8 cellular contexts compared by ENCODE assay signal in the genomic region with DNA sequence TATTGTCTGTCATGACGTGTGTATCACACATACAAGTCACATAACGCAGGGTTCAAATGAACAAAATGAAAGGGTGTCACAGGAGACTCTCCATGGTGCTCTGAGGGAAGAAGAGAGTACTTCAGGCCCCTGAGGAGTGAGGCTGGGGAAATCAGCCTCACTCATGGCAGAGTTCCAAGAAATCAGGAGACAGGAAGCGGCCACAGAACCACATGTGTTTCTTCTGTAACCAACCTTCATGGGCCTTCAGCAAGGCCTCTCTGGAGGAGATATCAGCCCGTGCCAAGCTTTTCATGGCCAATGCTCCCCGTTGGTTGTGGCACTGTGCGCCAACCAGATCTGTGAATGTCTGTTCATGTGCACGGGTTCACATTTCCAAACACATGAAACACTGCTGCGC.
DNase-seq lines count a peak whose midpoint lies in the region; FAIRE-seq and TF ChIP-seq lines count a peak whose summit lies in the region.

No MANE protein-coding gene starts in this region.

- no peaks in the 10 kb centered on the region for H4K20me1 ChIP-seq in BLaER1 treated with 17β-estradiol and CSF1 and Interleukin-3, amounts not matched to agents 10 nM and 100 nM
- H4K20me1 ChIP-seq in osteoblast (ENCODE audit: insufficient read depth, low read length): no peaks in the 10 kb centered on the region

- peaks cover 30% of the 10 kb centered on the region for H3K36me3 Mint-ChIP-seq in T-helper 2 cell treated with Interferon-gamma antibody and Interleukin-4, amounts not matched to agents 5 μg/mL and 100 μg/mL, for 36 hours (ENCODE audit: low read depth)

- peak overlapping the region; percentile 58 for H3K27ac Mint-ChIP-seq in T-helper 2 cell treated with Interferon-gamma antibody and Interleukin-4, amounts not matched to agents 5 μg/mL and 100 μg/mL, for 36 hours

- H3K4me1 Mint-ChIP-seq in T-helper 2 cell treated with Interferon-gamma antibody and Interleukin-4, amounts not matched to agents 5 μg/mL and 100 μg/mL, for 36 hours (ENCODE audit: low read depth): peaks cover 16% of the 10 kb centered on the region

- peaks cover 29% of the 10 kb centered on the region for H3K9me3 Mint-ChIP-seq in T-helper 2 cell treated with Interferon-gamma antibody and Interleukin-4, amounts not matched to agents 5 μg/mL and 100 μg/mL, for 36 hours

- H2AFZ ChIP-seq in osteoblast (ENCODE audit: low read length): no peak overlapping the region

- TF ChIP-seq POLR2A in GM12892 (IDR thresholded peaks at IDR 0.05; ENCODE audit: low read depth, low read length): no peak

- peaks cover 0 to 4% (median 0%) of the 10 kb centered on the region in 11 experiments; a peak in 1 of 22 replicates for H3K36me3 ChIP-seq in BLaER1 treated with 17β-estradiol and CSF1 and Interleukin-3, amounts not matched to agents 10 nM and 100 nM
- H3K36me3 ChIP-seq in osteoblast (ENCODE audit: insufficient read depth, low read length): no peaks in the 10 kb centered on the region

- FAIRE-seq in GM12892 (lab: Jason Lieb, UNC): no peak

- DNase-seq in GDM1 (lab: John Stamatoyannopoulos, UW) (peak; percentile 14), fibroblast of villous mesenchyme (ENCODE audit: low read depth) (peak; percentile 64), posterior cingulate gyrus (no peak), GM12892 (ENCODE audit: insufficient read length) (no peak), osteoblast (ENCODE audit: insufficient read length, low spot score, missing footprints) (no peak), germinal center (ENCODE audit: low spot score) (no peak)
- peak; percentile 11 for DNase-seq in T-helper 2 cell treated with Interferon-gamma antibody and Interleukin-4, amounts not matched to agents 5 μg/mL and 100 μg/mL, for 36 hours (ENCODE audit: low spot score)

- H3K27me3 ChIP-seq in BLaER1 treated with 17β-estradiol and CSF1 and Interleukin-3, amounts not matched to agents 10 nM and 100 nM: 0 out of 22 replicates have a peak, but pooled peaks cover 0 to 2% (median 0%) of the 10 kb centered on the region in 11 experiments
- no peaks in the 10 kb centered on the region for H3K27me3 ChIP-seq in osteoblast (ENCODE audit: insufficient read depth, low read length)

- peaks cover 22 to 37% (median 31%) of the 10 kb centered on the region in 10 experiments for H3K4me1 ChIP-seq in BLaER1 treated with 17β-estradiol and CSF1 and Interleukin-3, amounts not matched to agents 10 nM and 100 nM
- H3K4me1 ChIP-seq in osteoblast (ENCODE audit: insufficient read depth, low read length): peaks cover 4% of the 10 kb centered on the region

- H3K4me3 ChIP-seq in BLaER1 treated with 17β-estradiol and CSF1 and Interleukin-3, amounts not matched to agents 10 nM and 100 nM: no peak overlapping the region
- H3K4me3 ChIP-seq in fibroblast of villous mesenchyme (ENCODE audit: low read depth, low read length) (no peak overlapping the region), osteoblast (ENCODE audit: insufficient read depth, low read length) (no peak overlapping the region)

- peak overlapping the region; percentile 62 for H3K4me3 Mint-ChIP-seq in T-helper 2 cell treated with Interferon-gamma antibody and Interleukin-4, amounts not matched to agents 5 μg/mL and 100 μg/mL, for 36 hours

- H3K79me2 ChIP-seq in osteoblast (ENCODE audit: insufficient read depth, low read length): no peaks in the 10 kb centered on the region

- H3K27me3 Mint-ChIP-seq in T-helper 2 cell treated with Interferon-gamma antibody and Interleukin-4, amounts not matched to agents 5 μg/mL and 100 μg/mL, for 36 hours (ENCODE audit: low read depth): no peaks in the 10 kb centered on the region

- peaks cover 11 to 20% (median 15%) of the 10 kb centered on the region in 11 experiments; a peak in 21 of 22 replicates for H3K9me3 ChIP-seq in BLaER1 treated with 17β-estradiol and CSF1 and Interleukin-3, amounts not matched to agents 10 nM and 100 nM (replicated peaks in 1 of 11)
- H3K9me3 ChIP-seq in osteoblast (ENCODE audit: low read depth, low read length): no peaks in the 10 kb centered on the region

- H3K9ac ChIP-seq in BLaER1 treated with 17β-estradiol and CSF1 and Interleukin-3, amounts not matched to agents 10 nM and 100 nM: no peak overlapping the region

- H3K27ac ChIP-seq in BLaER1 treated with 17β-estradiol and CSF1 and Interleukin-3, amounts not matched to agents 10 nM and 100 nM: no peak overlapping the region
- H3K27ac ChIP-seq in osteoblast (ENCODE audit: low read depth, low read length): no peak overlapping the region

- no peak for TF ChIP-seq CTCF in fibroblast of villous mesenchyme (IDR thresholded peaks at IDR 0.05; ENCODE audit: insufficient read depth, low read depth, low read length)
- no peak for TF ChIP-seq CTCF in osteoblast (IDR thresholded peaks at IDR 0.05; ENCODE audit: extremely low read depth, low read depth, low read length)

- intact Hi-C loops in posterior cingulate gyrus (cut with DNase I): no loop called here

- peak overlapping the region; percentile 47 to 78 (median 58) for H3K4me2 ChIP-seq in BLaER1 treated with 17β-estradiol and CSF1 and Interleukin-3, amounts not matched to agents 10 nM and 100 nM
- no peak overlapping the region for H3K4me2 ChIP-seq in osteoblast (ENCODE audit: insufficient read depth, low read length)

Comparison
In these comparisons a context has a peak if more than half of its experiments do, and no peak if none do; other contexts are left out.
1. DNase-seq: peak in GDM1 (single experiment), T-helper 2 cell treated with Interferon-gamma antibody and Interleukin-4, amounts not matched to agents 5 μg/mL and 100 μg/mL, for 36 hours (single experiment) and fibroblast of villous mesenchyme (single experiment); none in posterior cingulate gyrus (0 of 10), GM12892 (single experiment), osteoblast (single experiment) and germinal center (single experiment).